ENCODE assay signal across 9 cellular contexts in the genomic region with DNA sequence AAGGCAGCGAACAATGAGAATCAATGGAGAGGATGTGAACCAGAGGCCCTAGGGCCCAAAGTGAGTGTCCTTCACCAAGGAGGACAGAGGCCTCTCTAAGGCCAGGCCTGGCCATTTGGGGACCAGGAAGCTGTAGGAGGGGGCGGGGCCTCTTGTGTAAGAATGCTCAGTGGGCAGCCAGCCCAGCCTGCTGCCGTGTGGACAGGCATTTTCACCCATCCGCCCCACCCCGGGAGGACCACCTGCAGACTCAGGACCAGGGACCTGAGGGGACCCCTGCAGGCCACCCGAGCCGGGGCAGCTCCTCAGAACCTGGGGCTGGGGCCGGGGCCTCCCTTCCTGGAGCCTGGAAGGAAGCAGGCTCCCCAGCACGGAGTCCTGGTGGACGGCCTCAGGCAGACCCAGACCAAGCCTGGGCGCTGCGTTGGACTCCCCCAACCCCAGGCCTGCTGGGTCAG. TPM values are rescaled to one million over a fixed set of nuclear protein-coding genes. Genes with fewer than 3 reads are reported as not detected.
DNase-seq lines count a peak whose midpoint lies in the region; ATAC-seq and TF ChIP-seq lines count a peak whose summit lies in the region.
"Had no signal": no experiment of that assay in that cellular context is flagged by ENCODE, and none has a peak within 500 bp of the region (broad histone marks: within the 10 kb centered on the region; RNA-seq: fewer than 3 reads in every experiment).

No MANE protein-coding gene starts in this region.

- H3K4me3 Mint-ChIP-seq in HFFc6 (no peak overlapping the region), memory B cell (peak overlapping the region; percentile 55)

- TF ChIP-seq CTCF in HFFc6 (IDR thresholded peaks at IDR 0.05): peak; percentile 27; the same call in 1 of the 2 replicates
- no peak for TF ChIP-seq CTCF in GM10266 (IDR thresholded peaks at IDR 0.05; ENCODE audit: control insufficient read depth, insufficient read depth, low read depth, missing control alignments)

- H3K27me3 Mint-ChIP-seq in HFFc6 (ENCODE audit: insufficient read depth): peaks cover 6% of the 10 kb centered on the region
- H3K27me3 Mint-ChIP-seq in memory B cell: peaks cover 14% of the 10 kb centered on the region

- H3K9me3 Mint-ChIP-seq in HFFc6 (no peaks in the 10 kb centered on the region), memory B cell (no peaks in the 10 kb centered on the region)

- peaks cover 5% of the 10 kb centered on the region; the same call in 1 of the 2 replicates for H3K4me1 Mint-ChIP-seq in HFFc6 (ENCODE audit: low read depth)
- H3K4me1 Mint-ChIP-seq in memory B cell: peaks cover 24% of the 10 kb centered on the region

- ATAC-seq in memory B cell (ENCODE audit: low read depth): no peak
- ATAC-seq in HG02798 (IDR thresholded peaks at IDR 0.05; ENCODE audit: poor library complexity, unreplicated experiment): no peak

- peak; percentile 49 for DNase-seq in A172 (ENCODE audit: low spot score)
- DNase-seq in HFFc6: peak; percentile 19
- DNase-seq in cerebellum (ENCODE audit: low spot score): peak; percentile 85
- DNase-seq in memory B cell (ENCODE audit: low spot score in 2 of 2): no peak
- no peak for DNase-seq in putamen (ENCODE audit: low spot score)
- no peak for DNase-seq in GM10266 (ENCODE audit: extremely low spot score)
- no peak for DNase-seq in GDM1 (lab: John Stamatoyannopoulos, UW)
- DNase-seq: erythroblast had no signal

- H3K36me3 Mint-ChIP-seq in HFFc6 (ENCODE audit: low read depth) (peaks cover 5% of the 10 kb centered on the region; the same call in 1 of the 2 replicates), memory B cell (no peaks in the 10 kb centered on the region)

- H3K27ac Mint-ChIP-seq in HFFc6 (no peak overlapping the region), memory B cell (no peak overlapping the region)

RNA-seq across cellular contexts. Expression of gene TRABD, which starts 1.7 kb away (rescaled TPM):
- 18.9 and 19.2 TPM in 2 replicates for total RNA-seq in A172 (2014; rRNA removed; shearing (Covaris generic))
- total RNA-seq in HFFc6 (2021; fragmentation: NEBNext Ultra II Directional; extraction: Animal tissue kit (Norgen Biotek cat#: 25700)): 10 to 100 TPM; 25.0 to 36.0 (median 27.6) TPM
- 5.7 TPM for total RNA-seq in cerebellum

RNA-seq across cellular contexts. Expression of gene PANX2, which starts 13.5 kb away (rescaled TPM):
- 1.4 and 1.5 TPM in 2 replicates for total RNA-seq in A172 (2014; rRNA removed; shearing (Covaris generic))
- 1 to 10 TPM; 1.2 to 2.3 (median 1.3) TPM for total RNA-seq in HFFc6 (2021; fragmentation: NEBNext Ultra II Directional; extraction: Animal tissue kit (Norgen Biotek cat#: 25700))
- 2.7 TPM for total RNA-seq in cerebellum

RNA-seq across cellular contexts. Expression of gene SELENOO, which starts 16.8 kb away (rescaled TPM):
- 8.0 and 9.5 TPM in 2 replicates for total RNA-seq in A172 (2014; rRNA removed; shearing (Covaris generic))
- total RNA-seq in HFFc6 (2021; fragmentation: NEBNext Ultra II Directional; extraction: Animal tissue kit (Norgen Biotek cat#: 25700)): 10 to 100 TPM; 14.4 to 18.0 (median 16.0) TPM
- 10.0 TPM for total RNA-seq in cerebellum

Comparison
In these comparisons a context has a peak if more than half of its experiments do, and no peak if none do; other contexts are left out.
1. DNase-seq: peak in A172 (single experiment), HFFc6 (single experiment) and cerebellum (single experiment); none in memory B cell (0 of 2), putamen (single experiment), GM10266 (single experiment) and GDM1 (single experiment).